Comparison of ENCODE assay signal across 8 cellular contexts in genomic region chr12:8038659-8039114, GRCh38. TPM values are rescaled to one million over a fixed set of nuclear protein-coding genes. Genes with fewer than 3 reads are reported as not detected.
DNase-seq lines count a peak whose midpoint lies in the region; ATAC-seq, FAIRE-seq and TF ChIP-seq lines count a peak whose summit lies in the region.

No MANE protein-coding gene starts in this region.

- H3K4me3 Mint-ChIP-seq in HFFc6: peak overlapping the region; percentile 67

- no peaks in the 10 kb centered on the region; the same call in 1 of the 2 replicates for H3K27me3 Mint-ChIP-seq in HFFc6 (ENCODE audit: insufficient read depth)

- FAIRE-seq in RCC 7860 (lab: Jason Lieb, UNC) (no peak), bronchial epithelial cell (lab: Jason Lieb, UNC) (no peak), islet of Langerhans (lab: Jason Lieb, UNC) (peak; percentile 58)

- BruUV-seq in A673 (replicated peaks; lab: Mats Ljungman, UMichigan): no TSS peak

- peak overlapping the region; percentile 30 for H3K4me3 ChIP-seq in A673 (ENCODE audit: low read depth, low read length, poor library complexity, severe bottlenecking)
- H3K4me3 ChIP-seq in bronchial epithelial cell (ENCODE audit: low read depth, low read length): peak overlapping the region; percentile 5

- no peaks in the 10 kb centered on the region for H3K9me3 ChIP-seq in A673 (ENCODE audit: low read depth, low read length, poor library complexity, severe bottlenecking)

- H3K36me3 Mint-ChIP-seq in HFFc6 (ENCODE audit: low read depth): peaks cover 5% of the 10 kb centered on the region; the same call in 1 of the 2 replicates

- peak overlapping the region; percentile 56 for H3K27ac ChIP-seq in A673 (ENCODE audit: low read depth, low read length, poor library complexity, severe bottlenecking)

- peaks cover 58% of the 10 kb centered on the region for H3K4me1 Mint-ChIP-seq in HFFc6 (ENCODE audit: low read depth)

- POLR2A ChIA-PET in A673 (lab: Charles Lee; ENCODE audit: low non-redundant PET): no interaction called here

- H3K36me3 ChIP-seq in A673 (ENCODE audit: insufficient read depth, low read length, poor library complexity, severe bottlenecking) (peaks cover 27% of the 10 kb centered on the region), bronchial epithelial cell (ENCODE audit: control insufficient read depth, insufficient read depth, low read length) (peaks cover 3% of the 10 kb centered on the region)

- no peaks in the 10 kb centered on the region for H3K9me3 Mint-ChIP-seq in HFFc6

- ATAC-seq in HG03025 (IDR thresholded peaks at IDR 0.05; ENCODE audit: low FRiP score, unreplicated experiment): no peak

- CTCF ChIA-PET in A673 (lab: Charles Lee): no interaction called here

- intact Hi-C loops in A673 (cut with micrococcal nuclease; ENCODE audit: unreplicated experiment): no loop called here

- TF ChIP-seq CTCF in A673 (conservative IDR thresholded peaks at IDR 0.05; ENCODE audit: low read depth, low read length) (no peak), HFFc6 (IDR thresholded peaks at IDR 0.05) (no peak), bronchial epithelial cell (IDR thresholded peaks at IDR 0.05; ENCODE audit: insufficient read depth, low read length, severe bottlenecking) (no peak)

- DNase-seq in A673 (ENCODE audit: low spot score) (peak; percentile 75), HFFc6 (peak; percentile 75), RCC 7860 (ENCODE audit: low spot score) (peak; percentile 14), bronchial epithelial cell (ENCODE audit: low read depth) (peak; percentile 71), GDM1 (lab: John Stamatoyannopoulos, UW) (no peak)
- peak; percentile 34 for DNase-seq in stimulated activated CD4-positive, alpha-beta T cell treated with anti-CD3 and anti-CD28 coated beads, Interleukin-1b, Interleukin-23, amount 100 ng/mL, for 48 hours

- H3K27ac Mint-ChIP-seq in HFFc6: peak overlapping the region; percentile 35

- no peaks in the 10 kb centered on the region for H3K27me3 ChIP-seq in A673 (replicated peaks; ENCODE audit: insufficient read depth, low read depth, low read length, poor library complexity)
- H3K27me3 ChIP-seq in bronchial epithelial cell (ENCODE audit: control insufficient read depth, insufficient read depth, low read length): no peaks in the 10 kb centered on the region

- H3K4me1 ChIP-seq in A673 (ENCODE audit: insufficient read depth, low read length, poor library complexity, severe bottlenecking): peaks cover 32% of the 10 kb centered on the region

RNA-seq across cellular contexts. Expression of gene FOXJ2, which starts 6.2 kb away (rescaled TPM):
- total RNA-seq in A673 (2021): 13.9 and 14.6 TPM in 2 replicates
- 10 to 100 TPM; 15.3 to 17.5 (median 15.9) TPM for total RNA-seq in HFFc6 (2021; fragmentation: NEBNext Ultra II Directional; extraction: Animal tissue kit (Norgen Biotek cat#: 25700))
- total RNA-seq in bronchial epithelial cell: 3.4 and 5.1 TPM in 2 replicates

RNA-seq across cellular contexts. Expression of gene C3AR1, which starts 27.5 kb away (rescaled TPM):
- 1.3 and 3.5 TPM in 2 replicates for total RNA-seq in A673 (2021)
- under 1 TPM; 0.38 to 0.85 (median 0.62) TPM for total RNA-seq in HFFc6 (2021; fragmentation: NEBNext Ultra II Directional; extraction: Animal tissue kit (Norgen Biotek cat#: 25700))
- total RNA-seq in bronchial epithelial cell: not detected in 2 replicates

RNA-seq across cellular contexts. Expression of gene NECAP1, which starts 43.4 kb away (rescaled TPM):
- total RNA-seq in A673 (2021) (35.2 and 41.1 TPM in 2 replicates), bronchial epithelial cell (30.1 and 54.0 TPM in 2 replicates)
- 10 to 100 TPM; 41.1 to 48.9 (median 45.0) TPM for total RNA-seq in HFFc6 (2021; fragmentation: NEBNext Ultra II Directional; extraction: Animal tissue kit (Norgen Biotek cat#: 25700))
